8 cellular contexts compared by ENCODE assay signal in the genomic region with DNA sequence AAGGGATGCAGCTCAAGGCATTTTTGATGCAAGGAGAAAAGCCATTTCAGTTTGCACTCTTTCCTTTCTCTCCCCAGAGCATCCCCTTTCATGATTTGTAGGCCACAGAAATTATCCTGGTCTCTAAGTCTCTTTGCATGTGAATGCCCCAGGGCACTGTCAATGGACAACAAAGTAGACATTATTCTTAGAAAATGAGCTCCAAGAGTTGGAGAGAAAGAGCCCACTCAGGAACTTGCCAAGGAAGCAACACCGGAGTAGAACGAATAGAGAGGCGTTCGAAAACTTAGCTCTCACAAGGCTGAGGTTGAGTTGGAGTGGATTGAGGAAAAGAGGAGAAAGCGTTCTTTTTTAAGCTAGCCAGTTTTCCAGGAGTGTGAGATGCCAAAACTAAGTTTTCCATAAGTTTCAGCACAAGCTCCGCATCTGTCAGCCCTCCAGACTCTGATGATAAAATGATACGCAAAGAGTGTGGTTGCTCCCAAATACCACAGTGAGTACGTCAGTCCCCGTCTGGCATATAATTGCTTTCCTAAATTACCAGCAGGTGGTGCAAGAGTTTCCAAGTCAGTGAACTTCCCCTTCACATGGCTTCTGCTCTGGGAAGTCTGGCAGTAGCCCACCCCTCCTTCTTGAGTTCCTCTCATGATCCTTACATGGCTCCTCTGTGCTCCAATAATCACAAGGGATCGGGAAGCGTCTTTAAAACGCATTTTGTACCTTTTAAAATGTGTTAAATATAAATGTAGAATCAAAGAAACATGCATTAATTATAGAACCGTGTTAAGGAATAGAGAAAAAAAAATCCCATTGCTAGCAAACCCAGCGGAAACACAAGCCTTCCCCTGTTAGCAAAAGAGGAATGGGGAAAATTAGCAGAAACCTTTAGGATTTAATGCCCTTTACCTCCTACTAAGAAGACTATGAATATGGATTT.
DNase-seq lines count a peak whose midpoint lies in the region; ATAC-seq and TF ChIP-seq lines count a peak whose summit lies in the region.

No MANE protein-coding gene starts in this region.

- no peaks in the 10 kb centered on the region for H3K36me3 ChIP-seq in spleen

- ATAC-seq in GM18519 (IDR thresholded peaks at IDR 0.05; ENCODE audit: low FRiP score, unreplicated experiment) (peak; percentile 59), HG03432 (IDR thresholded peaks at IDR 0.05; ENCODE audit: unreplicated experiment) (peak; percentile 77), HG03196 (IDR thresholded peaks at IDR 0.05; ENCODE audit: unreplicated experiment) (no peak)

- H3K4me3 Mint-ChIP-seq in CD14-positive monocyte, result no peak overlapping the region
- H3K4me3 Mint-ChIP-seq in brain, result no peak overlapping the region

- H3K9me3 Mint-ChIP-seq in CD14-positive monocyte, result no peaks in the 10 kb centered on the region
- no peaks in the 10 kb centered on the region for H3K9me3 Mint-ChIP-seq in brain

- no peak overlapping the region for H3K27ac ChIP-seq in spleen

- H3K36me3 Mint-ChIP-seq in CD14-positive monocyte (no peaks in the 10 kb centered on the region), brain (no peaks in the 10 kb centered on the region)

- DNase-seq in CD14-positive monocyte (ENCODE audit: low spot score), result no peak
- DNase-seq in NCI-H69 (lab: John Stamatoyannopoulos, UW), result peak; percentile 74
- peak; percentile 72 for DNase-seq in iPS-NIHi11 (ENCODE audit: low spot score)
- no peak for DNase-seq in spleen

- H3K27ac Mint-ChIP-seq in CD14-positive monocyte, result no peak overlapping the region
- no peak overlapping the region for H3K27ac Mint-ChIP-seq in brain

- no peaks in the 10 kb centered on the region for H3K9me3 ChIP-seq in spleen

- H3K27me3 Mint-ChIP-seq in CD14-positive monocyte (ENCODE audit: low read depth in 3 of 3) (peaks cover 0 to 4% (median 0%) of the 10 kb centered on the region in 3 donors), brain (no peaks in the 10 kb centered on the region)

- H3K4me1 ChIP-seq in spleen, result peaks cover 0 to 7% (median 0%) of the 10 kb centered on the region in 6 donors

- H3K27me3 ChIP-seq in spleen (replicated peaks in 1 of 7), result peaks cover 0 to 4% (median 0%) of the 10 kb centered on the region in 7 donors

- TF ChIP-seq POLR2A in spleen (IDR thresholded peaks at IDR 0.05), result no peak

- H3K4me3 ChIP-seq in spleen, result no peak overlapping the region

- WGBS in spleen, 5 donors, result 45 to 48% (median 47%) methylated on average over 14 of the region's 14 CpGs

- TF ChIP-seq CTCF in CD14-positive monocyte (IDR thresholded peaks at IDR 0.05) (peak; percentile 78), brain (conservative IDR thresholded peaks at IDR 0.05) (peak; percentile 69 to 71), spleen (IDR thresholded peaks at IDR 0.05 in 8 of 11, conservative IDR thresholded peaks at IDR 0.05 in 3 of 11) (peak; percentile 19 to 76 (median 63))

- intact Hi-C loops in CD14-positive monocyte (cut with micrococcal nuclease) (loop anchor here (5.0 to 10.0 kb wide), 3 partner anchors 1253 to 1283 kb away; a partner anchor contains a TSS), spleen (cut with DNase I; ENCODE audit: low total_unique reads) (loop anchor here (10.0 kb wide), 1 partner anchor 1253 kb away; a partner anchor contains a TSS)

- no peaks in the 10 kb centered on the region for H3K4me1 Mint-ChIP-seq in CD14-positive monocyte
- no peaks in the 10 kb centered on the region for H3K4me1 Mint-ChIP-seq in brain

Comparison
In these comparisons a context has a peak if more than half of its experiments do, and no peak if none do; other contexts are left out.
1. DNase-seq: peak in NCI-H69 (single experiment) and iPS-NIHi11 (single experiment); none in CD14-positive monocyte (single experiment) and spleen (single experiment).
2. Peak in every context shown above with its lines, with median percentiles within 50 percentile points of each other: CTCF ChIP-seq.